In the genomic region with DNA sequence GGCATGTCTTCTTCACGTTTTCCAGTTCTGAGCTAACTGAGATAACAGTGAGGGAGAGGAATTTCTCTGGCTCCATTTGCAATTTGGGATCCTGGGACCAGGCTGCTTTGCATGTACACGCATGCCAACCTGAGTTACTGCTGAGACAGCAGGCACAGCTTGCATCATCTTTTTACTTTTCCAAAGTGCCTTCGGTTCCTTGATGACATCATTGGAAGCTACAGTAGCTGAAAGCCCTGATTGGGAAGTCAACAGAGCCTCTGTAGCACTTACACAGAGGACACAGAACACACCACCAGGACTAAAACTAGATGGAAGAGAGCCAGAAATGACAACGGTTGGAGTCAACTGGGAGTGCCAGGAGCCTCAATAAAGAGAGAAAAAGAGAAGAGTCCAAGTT, we compare ENCODE assay signal across 1 cellular context.
TF ChIP-seq lines count a peak whose summit lies in the region.

No MANE protein-coding gene starts in this region.

TF ChIP-seq in HepG2, 621 proteins besides CTCF, POLR2A, EP300 and RAD21 (continued from another document):
- no peak for TF ChIP-seq CEBPZ (IDR thresholded peaks at IDR 0.05; ENCODE audit: low read length)
TF ChIP-seq in HepG2: peak in this region for 1.
